10 cellular contexts compared by ENCODE assay signal in the genomic region with DNA sequence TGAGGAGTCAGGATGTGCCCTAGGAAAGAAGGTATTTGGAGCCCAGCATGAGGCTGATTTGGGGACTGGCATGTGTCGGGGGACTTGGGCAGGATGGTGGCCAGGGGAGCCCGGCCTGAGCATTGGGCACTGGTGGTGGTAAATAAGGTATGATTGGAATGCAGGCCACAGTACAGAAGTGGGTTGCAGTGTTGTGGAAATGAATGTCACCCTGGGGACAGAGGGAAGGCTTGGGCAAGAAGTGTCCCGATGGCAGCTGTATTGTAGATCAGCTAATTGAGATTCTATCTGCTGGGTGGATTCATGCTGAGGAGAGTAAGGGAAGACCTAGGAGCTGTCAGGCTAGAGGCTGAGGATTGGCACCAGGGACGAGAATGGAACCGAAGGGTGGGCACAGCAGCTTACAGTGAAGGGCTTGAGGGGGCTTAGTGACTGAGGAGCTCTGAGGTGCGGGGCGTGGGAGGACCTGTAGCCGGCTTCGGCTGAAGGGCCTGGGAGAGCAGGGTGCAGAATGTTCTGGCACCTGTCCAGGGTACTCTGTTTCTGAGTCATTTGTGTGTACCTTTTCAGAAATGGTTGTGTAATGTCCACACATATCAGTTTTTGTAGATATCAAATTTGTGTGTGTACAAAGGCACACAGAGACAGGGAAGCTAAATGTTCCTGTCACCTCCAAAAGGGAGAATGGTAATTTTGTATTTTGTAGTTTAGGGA.
DNase-seq lines count a peak whose midpoint lies in the region; ATAC-seq and TF ChIP-seq lines count a peak whose summit lies in the region.
"Had no signal": no experiment of that assay in that cellular context is flagged by ENCODE, and none has a peak within 500 bp of the region (broad histone marks: within the 10 kb centered on the region; RNA-seq: fewer than 3 reads in every experiment).

No MANE protein-coding gene starts in this region.

- H3K27ac ChIP-seq in body of pancreas = peak overlapping the region; percentile 72 to 92 (median 83)
- peak overlapping the region; percentile 58 to 65 for H3K27ac ChIP-seq in liver (ENCODE audit: low read depth in 1 of 2, low read length in 2 of 2)
- H3K27ac ChIP-seq: 22Rv1 had no signal

- ATAC-seq in body of pancreas = peak; percentile 83
- ATAC-seq in GM21786 (IDR thresholded peaks at IDR 0.05; ENCODE audit: unreplicated experiment) = no peak
- no peak for ATAC-seq in HG02571 (IDR thresholded peaks at IDR 0.05; ENCODE audit: unreplicated experiment)

- DNase-seq in DMS 273 (lab: John Stamatoyannopoulos, UW; ENCODE audit: unreplicated experiment) (peak; percentile 80), DMS 273 treated with DMSO at 0.1 percent for 48 hours (lab: John Stamatoyannopoulos, UW) (no peak), body of pancreas (peak; percentile 92 to 97 (median 96)), ureter (ENCODE audit: low spot score) (peak; percentile 87), GDM1 (lab: John Stamatoyannopoulos, UW) (no peak)
- DNase-seq: activated T-cell treated with anti-CD3 and anti-CD28 coated beads, Interleukin-2, amount 50 U/mL, for 24 hours had no signal

- H3K36me3 ChIP-seq in body of pancreas (replicated peaks in 1 of 2; ENCODE audit: insufficient read depth in 1 of 2, low read depth in 2 of 2) (no peaks in the 10 kb centered on the region), liver (ENCODE audit: control insufficient read depth in 4 of 4, insufficient read depth in 3 of 4, low read depth in 1 of 4, low read length in 3 of 4) (no peaks in the 10 kb centered on the region)

- H3K27me3 ChIP-seq in body of pancreas (no peaks in the 10 kb centered on the region), liver (ENCODE audit: control insufficient read depth in 4 of 4, insufficient read depth in 4 of 4, low read length in 3 of 4) (no peaks in the 10 kb centered on the region)

- no peak overlapping the region for H3K9ac ChIP-seq in liver (ENCODE audit: low read depth in 1 of 2, low read length in 2 of 2)

- no peaks in the 10 kb centered on the region for H3K9me3 ChIP-seq in body of pancreas
- H3K9me3 ChIP-seq in liver (ENCODE audit: control insufficient read depth in 4 of 4, low read length in 3 of 4) = no peaks in the 10 kb centered on the region

- intact Hi-C loops in body of pancreas (cut with DNase I) = no loop called here

- TF ChIP-seq RAD21 in liver (IDR thresholded peaks at IDR 0.05) = peak; percentile 11 to 29

- H3K4me1 ChIP-seq in body of pancreas = peaks cover 54% of the 10 kb centered on the region
- peaks cover 24 to 29% (median 27%) of the 10 kb centered on the region in 4 donors for H3K4me1 ChIP-seq in liver (ENCODE audit: control insufficient read depth in 4 of 4, insufficient read depth in 4 of 4, low read length in 3 of 4)

- 32 to 39% methylated on average over 9 of the region's 9 CpGs for WGBS in body of pancreas, 2 donors
- WGBS in liver = 54% methylated on average over 9 of the region's 9 CpGs

- peak in 2 of 3 donors; percentile 21 to 30 for TF ChIP-seq POLR2A in body of pancreas (IDR thresholded peaks at IDR 0.05)

- TF ChIP-seq CTCF in body of pancreas (IDR thresholded peaks at IDR 0.05) (peak in 1 of 7 experiments; percentile 9), liver (IDR thresholded peaks at IDR 0.05; ENCODE audit: low read depth, low read length, missing input control) (no peak)

- H3K4me3 ChIP-seq in body of pancreas = no peak overlapping the region
- H3K4me3 ChIP-seq in liver (ENCODE audit: low read depth in 1 of 3, low read length in 3 of 3) = no peak overlapping the region

TF ChIP-seq in liver, 16 proteins besides CTCF, POLR2A, EP300 and RAD21:
- TF ChIP-seq FOXA2 (IDR thresholded peaks at IDR 0.05) (peak; percentile 88), REST (IDR thresholded peaks at IDR 0.05) (peak; percentile 19), RXRA (IDR thresholded peaks at IDR 0.05) (peak; percentile 25 to 75), YY1 (IDR thresholded peaks at IDR 0.05) (no peak), MAX (IDR thresholded peaks at IDR 0.05) (peak; percentile 31), HNF4A (conservative IDR thresholded peaks at IDR 0.05) (peak; percentile 43 to 67), SP1 (IDR thresholded peaks at IDR 0.05) (peak; percentile 48), JUND (IDR thresholded peaks at IDR 0.05) (peak; percentile 93 to 96), NR2F2 (IDR thresholded peaks at IDR 0.05) (no peak), EGR1 (IDR thresholded peaks at IDR 0.05; ENCODE audit: low read depth in 2 of 2) (no peak), TAF1 (conservative IDR thresholded peaks at IDR 0.05) (no peak), FOXA1 (IDR thresholded peaks at IDR 0.05) (peak; percentile 66), GABPA (IDR thresholded peaks at IDR 0.05 in 1 of 2, conservative IDR thresholded peaks at IDR 0.05 in 1 of 2) (no peak), HNF4G (IDR thresholded peaks at IDR 0.05) (no peak)
- TF ChIP-seq, protein P1, sequence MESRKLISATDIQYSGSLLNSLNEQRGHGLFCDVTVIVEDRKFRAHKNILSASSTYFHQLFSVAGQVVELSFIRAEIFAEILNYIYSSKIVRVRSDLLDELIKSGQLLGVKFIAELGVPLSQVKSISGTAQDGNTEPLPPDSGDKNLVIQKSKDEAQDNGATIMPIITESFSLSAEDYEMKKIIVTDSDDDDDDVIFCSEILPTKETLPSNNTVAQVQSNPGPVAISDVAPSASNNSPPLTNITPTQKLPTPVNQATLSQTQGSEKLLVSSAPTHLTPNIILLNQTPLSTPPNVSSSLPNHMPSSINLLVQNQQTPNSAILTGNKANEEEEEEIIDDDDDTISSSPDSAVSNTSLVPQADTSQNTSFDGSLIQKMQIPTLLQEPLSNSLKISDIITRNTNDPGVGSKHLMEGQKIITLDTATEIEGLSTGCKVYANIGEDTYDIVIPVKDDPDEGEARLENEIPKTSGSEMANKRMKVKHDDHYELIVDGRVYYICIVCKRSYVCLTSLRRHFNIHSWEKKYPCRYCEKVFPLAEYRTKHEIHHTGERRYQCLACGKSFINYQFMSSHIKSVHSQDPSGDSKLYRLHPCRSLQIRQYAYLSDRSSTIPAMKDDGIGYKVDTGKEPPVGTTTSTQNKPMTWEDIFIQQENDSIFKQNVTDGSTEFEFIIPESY (IDR thresholded peaks at IDR 0.05) = no peak
- TF ChIP-seq, protein P2, sequence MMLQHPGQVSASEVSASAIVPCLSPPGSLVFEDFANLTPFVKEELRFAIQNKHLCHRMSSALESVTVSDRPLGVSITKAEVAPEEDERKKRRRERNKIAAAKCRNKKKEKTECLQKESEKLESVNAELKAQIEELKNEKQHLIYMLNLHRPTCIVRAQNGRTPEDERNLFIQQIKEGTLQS (IDR thresholded peaks at IDR 0.05) = peak; percentile 68

Comparison
In these comparisons a context has a peak if more than half of its experiments do, and no peak if none do; other contexts are left out.
1. DNase-seq: peak in DMS 273 (single experiment), body of pancreas (4 of 4) and ureter (single experiment); none in DMS 273 treated with DMSO at 0.1 percent for 48 hours (single experiment) and GDM1 (single experiment).